Comparison of ENCODE assay signal across 1 cellular context in the genomic region with DNA sequence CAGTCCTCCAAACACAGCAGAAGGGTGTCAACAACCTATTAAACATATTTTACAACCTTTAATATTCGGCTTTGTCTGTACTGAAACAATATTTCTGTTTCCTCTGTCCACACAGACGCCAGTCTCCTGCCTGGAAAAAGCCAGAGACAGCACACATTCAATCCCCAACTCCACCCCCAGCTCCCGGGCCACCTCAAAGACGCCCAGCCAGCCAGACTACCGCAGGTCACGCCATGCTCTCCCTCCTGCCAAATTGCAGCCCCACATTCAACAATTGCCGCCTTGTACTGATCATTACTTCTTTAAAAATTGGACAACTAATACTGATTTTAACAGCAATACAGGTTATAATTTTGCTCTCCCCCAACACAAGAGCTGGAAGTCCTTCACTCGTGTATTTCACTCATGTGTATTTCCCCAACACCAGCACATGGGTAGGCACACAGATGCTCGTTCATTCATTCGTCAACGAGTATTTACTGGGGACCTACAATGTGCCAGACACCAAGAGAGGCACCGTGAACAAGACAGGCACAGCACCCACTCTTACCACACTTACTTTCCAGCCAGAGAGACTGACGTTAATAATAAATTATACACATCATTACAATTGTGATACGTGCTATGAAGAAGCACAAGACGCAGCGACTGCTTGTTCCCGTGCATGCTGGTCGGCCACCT.
TF ChIP-seq lines count a peak whose summit lies in the region.

No MANE protein-coding gene starts in this region.

TF ChIP-seq in WTC11, 78 proteins besides CTCF, POLR2A, EP300 and RAD21 (continued from another document):
- TF ChIP-seq, protein P1, sequence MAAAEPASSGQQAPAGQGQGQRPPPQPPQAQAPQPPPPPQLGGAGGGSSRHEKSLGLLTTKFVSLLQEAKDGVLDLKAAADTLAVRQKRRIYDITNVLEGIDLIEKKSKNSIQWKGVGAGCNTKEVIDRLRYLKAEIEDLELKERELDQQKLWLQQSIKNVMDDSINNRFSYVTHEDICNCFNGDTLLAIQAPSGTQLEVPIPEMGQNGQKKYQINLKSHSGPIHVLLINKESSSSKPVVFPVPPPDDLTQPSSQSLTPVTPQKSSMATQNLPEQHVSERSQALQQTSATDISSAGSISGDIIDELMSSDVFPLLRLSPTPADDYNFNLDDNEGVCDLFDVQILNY (CRISPR knock-in tag; IDR thresholded peaks at IDR 0.05): no peak
- TF ChIP-seq JUN (CRISPR knock-in tag; IDR thresholded peaks at IDR 0.05) (no peak), SMAD4 (CRISPR knock-in tag; IDR thresholded peaks at IDR 0.05) (no peak)
- TF ChIP-seq, protein P2, sequence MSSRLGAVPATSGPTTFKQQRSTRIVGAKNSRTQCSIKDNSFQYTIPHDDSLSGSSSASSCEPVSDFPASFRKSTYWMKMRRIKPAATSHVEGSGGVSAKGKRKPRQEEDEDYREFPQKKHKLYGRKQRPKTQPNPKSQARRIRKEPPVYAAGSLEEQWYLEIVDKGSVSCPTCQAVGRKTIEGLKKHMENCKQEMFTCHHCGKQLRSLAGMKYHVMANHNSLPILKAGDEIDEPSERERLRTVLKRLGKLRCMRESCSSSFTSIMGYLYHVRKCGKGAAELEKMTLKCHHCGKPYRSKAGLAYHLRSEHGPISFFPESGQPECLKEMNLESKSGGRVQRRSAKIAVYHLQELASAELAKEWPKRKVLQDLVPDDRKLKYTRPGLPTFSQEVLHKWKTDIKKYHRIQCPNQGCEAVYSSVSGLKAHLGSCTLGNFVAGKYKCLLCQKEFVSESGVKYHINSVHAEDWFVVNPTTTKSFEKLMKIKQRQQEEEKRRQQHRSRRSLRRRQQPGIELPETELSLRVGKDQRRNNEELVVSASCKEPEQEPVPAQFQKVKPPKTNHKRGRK (CRISPR knock-in tag; IDR thresholded peaks at IDR 0.05; ENCODE audit: borderline replicate concordance): no peak
- TF ChIP-seq, protein P3, sequence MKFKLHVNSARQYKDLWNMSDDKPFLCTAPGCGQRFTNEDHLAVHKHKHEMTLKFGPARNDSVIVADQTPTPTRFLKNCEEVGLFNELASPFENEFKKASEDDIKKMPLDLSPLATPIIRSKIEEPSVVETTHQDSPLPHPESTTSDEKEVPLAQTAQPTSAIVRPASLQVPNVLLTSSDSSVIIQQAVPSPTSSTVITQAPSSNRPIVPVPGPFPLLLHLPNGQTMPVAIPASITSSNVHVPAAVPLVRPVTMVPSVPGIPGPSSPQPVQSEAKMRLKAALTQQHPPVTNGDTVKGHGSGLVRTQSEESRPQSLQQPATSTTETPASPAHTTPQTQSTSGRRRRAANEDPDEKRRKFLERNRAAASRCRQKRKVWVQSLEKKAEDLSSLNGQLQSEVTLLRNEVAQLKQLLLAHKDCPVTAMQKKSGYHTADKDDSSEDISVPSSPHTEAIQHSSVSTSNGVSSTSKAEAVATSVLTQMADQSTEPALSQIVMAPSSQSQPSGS (CRISPR knock-in tag; IDR thresholded peaks at IDR 0.05; ENCODE audit: borderline replicate concordance, low read depth): no peak
- TF ChIP-seq, protein P4, sequence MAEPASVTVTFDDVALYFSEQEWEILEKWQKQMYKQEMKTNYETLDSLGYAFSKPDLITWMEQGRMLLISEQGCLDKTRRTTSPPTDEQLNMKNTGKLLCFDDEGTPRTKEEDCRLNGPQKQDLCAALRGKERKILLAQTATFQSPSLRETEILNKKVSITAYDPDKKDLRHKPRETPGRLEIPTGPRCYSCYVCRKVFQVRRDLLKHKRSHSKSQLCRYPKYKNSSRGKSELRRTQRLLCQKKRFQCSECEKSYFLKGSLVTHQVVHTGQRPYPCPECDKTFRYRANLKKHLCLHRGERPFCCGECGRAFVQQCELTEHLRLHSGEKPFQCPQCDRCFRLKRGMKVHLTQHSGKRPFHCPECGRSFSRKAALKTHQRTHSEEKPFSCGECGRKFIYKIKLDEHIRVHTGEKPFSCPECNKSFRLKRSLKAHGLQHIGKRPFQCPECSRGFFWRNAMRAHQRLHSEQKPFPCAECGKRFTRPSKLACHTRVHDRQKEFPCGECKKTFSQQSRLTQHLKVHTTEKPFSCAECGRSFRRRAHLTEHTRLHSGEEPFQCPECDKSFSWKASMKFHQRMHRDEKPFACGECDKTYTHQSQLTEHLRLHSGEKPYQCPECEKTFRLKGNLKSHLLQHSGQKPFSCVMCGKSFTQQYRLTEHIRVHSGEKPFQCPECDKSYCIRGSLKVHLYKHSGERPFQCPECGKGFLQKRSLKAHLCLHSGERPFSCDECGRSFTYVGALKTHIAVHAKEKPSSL (CRISPR knock-in tag; conservative IDR thresholded peaks at IDR 0.05): no peak
- TF ChIP-seq, protein P5, sequence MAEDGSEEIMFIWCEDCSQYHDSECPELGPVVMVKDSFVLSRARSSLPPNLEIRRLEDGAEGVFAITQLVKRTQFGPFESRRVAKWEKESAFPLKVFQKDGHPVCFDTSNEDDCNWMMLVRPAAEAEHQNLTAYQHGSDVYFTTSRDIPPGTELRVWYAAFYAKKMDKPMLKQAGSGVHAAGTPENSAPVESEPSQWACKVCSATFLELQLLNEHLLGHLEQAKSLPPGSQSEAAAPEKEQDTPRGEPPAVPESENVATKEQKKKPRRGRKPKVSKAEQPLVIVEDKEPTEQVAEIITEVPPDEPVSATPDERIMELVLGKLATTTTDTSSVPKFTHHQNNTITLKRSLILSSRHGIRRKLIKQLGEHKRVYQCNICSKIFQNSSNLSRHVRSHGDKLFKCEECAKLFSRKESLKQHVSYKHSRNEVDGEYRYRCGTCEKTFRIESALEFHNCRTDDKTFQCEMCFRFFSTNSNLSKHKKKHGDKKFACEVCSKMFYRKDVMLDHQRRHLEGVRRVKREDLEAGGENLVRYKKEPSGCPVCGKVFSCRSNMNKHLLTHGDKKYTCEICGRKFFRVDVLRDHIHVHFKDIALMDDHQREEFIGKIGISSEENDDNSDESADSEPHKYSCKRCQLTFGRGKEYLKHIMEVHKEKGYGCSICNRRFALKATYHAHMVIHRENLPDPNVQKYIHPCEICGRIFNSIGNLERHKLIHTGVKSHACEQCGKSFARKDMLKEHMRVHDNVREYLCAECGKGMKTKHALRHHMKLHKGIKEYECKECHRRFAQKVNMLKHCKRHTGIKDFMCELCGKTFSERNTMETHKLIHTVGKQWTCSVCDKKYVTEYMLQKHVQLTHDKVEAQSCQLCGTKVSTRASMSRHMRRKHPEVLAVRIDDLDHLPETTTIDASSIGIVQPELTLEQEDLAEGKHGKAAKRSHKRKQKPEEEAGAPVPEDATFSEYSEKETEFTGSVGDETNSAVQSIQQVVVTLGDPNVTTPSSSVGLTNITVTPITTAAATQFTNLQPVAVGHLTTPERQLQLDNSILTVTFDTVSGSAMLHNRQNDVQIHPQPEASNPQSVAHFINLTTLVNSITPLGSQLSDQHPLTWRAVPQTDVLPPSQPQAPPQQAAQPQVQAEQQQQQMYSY (CRISPR knock-in tag; IDR thresholded peaks at IDR 0.05): no peak
